In the genomic region with DNA sequence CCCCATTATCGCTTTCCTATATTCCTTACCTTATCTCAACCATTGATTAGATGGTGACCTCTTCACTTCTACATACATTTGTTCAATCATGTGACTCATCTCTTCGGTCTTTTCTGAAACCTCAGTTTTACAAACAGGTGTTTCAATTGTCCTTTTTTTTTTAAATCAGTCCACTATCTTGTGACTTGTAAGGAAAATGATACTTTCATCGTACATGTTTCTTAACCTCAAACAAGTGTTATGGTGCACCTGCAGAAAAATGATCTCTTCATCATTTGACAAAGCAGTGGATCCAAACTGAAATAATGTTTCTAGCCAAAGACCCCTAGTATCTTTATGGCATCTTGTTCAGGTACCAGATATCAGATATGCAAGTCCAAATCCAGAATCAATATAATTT, we compare ENCODE assay signal across 25 cellular contexts.
"Had no signal": no experiment of that assay in that cellular context is flagged by ENCODE, and none has a peak within 500 bp of the region (broad histone marks: within the 10 kb centered on the region; RNA-seq: fewer than 3 reads in every experiment).

No MANE protein-coding gene starts in this region.

- FAIRE-seq: small intestine, urothelium cell line had no signal

- H3K27ac ChIP-seq: neural progenitor cell, ovary, parathyroid adenoma, psoas muscle, right lobe of liver, sigmoid colon, stomach, thoracic aorta, thyroid gland, tibial nerve, upper lobe of left lung, vagina had no signal

- H3K79me2 ChIP-seq: parathyroid adenoma had no signal

- H3K9ac ChIP-seq: neural progenitor cell, parathyroid adenoma had no signal

- H3K4me2 ChIP-seq: neural progenitor cell had no signal

- H3K27me3 ChIP-seq: neural progenitor cell, ovary, right lobe of liver, sigmoid colon, stomach, thyroid gland, tibial nerve, upper lobe of left lung, vagina had no signal

- H3K36me3 ChIP-seq: neural progenitor cell, ovary, right lobe of liver, sigmoid colon, stomach, thoracic aorta, thyroid gland, tibial nerve, upper lobe of left lung, vagina had no signal

- H3K4me1 ChIP-seq: neural progenitor cell, parathyroid adenoma, psoas muscle, right lobe of liver, sigmoid colon, stomach, tibial nerve, upper lobe of left lung, vagina had no signal

- H3K4me3 ChIP-seq: neural progenitor cell, ovary, psoas muscle, right lobe of liver, sigmoid colon, stomach, thoracic aorta, thyroid gland, tibial nerve, upper lobe of left lung, vagina had no signal

- DNase-seq: occipital lobe; ovary; posterior cingulate gyrus; psoas muscle; right cardiac atrium; right lobe of liver; sigmoid colon; small intestine; stimulated activated CD4-positive, alpha-beta T cell treated with anti-CD3 and anti-CD28 coated beads, Interleukin-15, amount 100 ng/mL, for 24 hours; stimulated activated CD4-positive, alpha-beta T cell treated with anti-CD3 and anti-CD28 coated beads, Interleukin-2, amount 100 ng/mL, for 24 hours; stimulated activated CD4-positive, alpha-beta T cell treated with anti-CD3 and anti-CD28 coated beads, Interleukin-2, amount 100 ng/mL, for 48 hours; stimulated activated CD4-positive, alpha-beta T cell treated with anti-CD3 and anti-CD28 coated beads, Interleukin-4, amount 100 ng/mL, for 24 hours; stimulated activated naive B cell treated with anti-CD40 and anti-IgM and Interleukin-4, amounts not matched to agents 10 μg/mL and 1 μg/mL and 100 μg/mL, for 72 hours; stimulated activated naive CD4-positive, alpha-beta T cell treated with Interleukin-2 at 50 U/mL for 16 hours; stomach; thyroid gland; trophoblast cell; upper lobe of left lung had no signal

- H3K9me3 ChIP-seq: ovary, psoas muscle, right lobe of liver, sigmoid colon, thoracic aorta, thyroid gland, tibial nerve, upper lobe of left lung, vagina had no signal

- H2AFZ ChIP-seq: neural progenitor cell, parathyroid adenoma had no signal

- ATAC-seq: psoas muscle; right cardiac atrium; right lobe of liver; stimulated activated effector memory CD8-positive, alpha-beta T cell treated with anti-CD3 and anti-CD28 coated beads, Interleukin-12 subunit alpha, Interleukin-12 subunit beta, amount 100 ng/mL, for 72 hours; stimulated activated naive B cell treated with anti-CD40 and anti-IgM and Interleukin-4, amounts not matched to agents 10 μg/mL and 1 μg/mL and 100 μg/mL, for 72 hours had no signal
